8 cellular contexts compared by ENCODE assay signal in the genomic region with DNA sequence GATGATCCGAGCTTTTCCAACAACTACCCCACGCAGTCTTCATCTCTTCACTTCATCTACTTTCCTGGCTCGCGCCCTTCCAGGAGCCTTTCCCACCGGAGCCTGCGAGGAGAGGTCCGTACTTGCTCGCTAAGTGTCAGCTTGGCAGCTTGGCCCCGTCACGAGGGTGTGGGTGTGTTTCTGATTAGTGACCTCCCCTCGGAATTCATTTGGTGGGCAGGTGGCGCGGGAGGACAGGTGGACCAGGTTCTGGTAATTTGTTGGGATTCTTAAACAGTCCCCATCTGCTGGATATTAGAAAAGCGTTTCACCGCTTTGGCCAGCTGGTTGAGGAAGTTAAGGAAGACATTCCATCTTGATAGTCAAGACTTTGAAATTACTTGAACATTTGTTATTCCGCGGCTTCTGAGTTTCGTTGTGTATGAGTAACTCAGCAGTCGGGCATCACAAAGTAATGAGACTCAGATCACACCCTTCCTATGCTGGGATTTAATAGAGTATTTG. TPM values are rescaled to one million over a fixed set of nuclear protein-coding genes. Genes with fewer than 3 reads are reported as not detected.
DNase-seq lines count a peak whose midpoint lies in the region; ATAC-seq and TF ChIP-seq lines count a peak whose summit lies in the region.

No MANE protein-coding gene starts in this region.

- H3K27me3 ChIP-seq in left ventricle myocardium inferior (ENCODE audit: low read depth), result no peaks in the 10 kb centered on the region

- peak; percentile 22 for ATAC-seq in GM18873 (IDR thresholded peaks at IDR 0.05; ENCODE audit: low FRiP score, unreplicated experiment)
- ATAC-seq in HG03159 (IDR thresholded peaks at IDR 0.05; ENCODE audit: unreplicated experiment), result peak; percentile 44

- H3K9me3 Mint-ChIP-seq in activated naive CD8-positive, alpha-beta T cell treated with anti-CD3 and anti-CD28 coated beads for 36 hours, result no peaks in the 10 kb centered on the region

- H3K27ac Mint-ChIP-seq in activated naive CD8-positive, alpha-beta T cell treated with anti-CD3 and anti-CD28 coated beads for 36 hours, result peak overlapping the region; percentile 97

- peak overlapping the region; percentile 92 for H3K27ac ChIP-seq in left ventricle myocardium inferior (replicated peaks)

- H3K4me1 ChIP-seq in left ventricle myocardium inferior, result peaks cover 57% of the 10 kb centered on the region

- peaks cover 30% of the 10 kb centered on the region for H3K4me1 Mint-ChIP-seq in activated naive CD8-positive, alpha-beta T cell treated with anti-CD3 and anti-CD28 coated beads for 36 hours

- peaks cover 12% of the 10 kb centered on the region for H3K36me3 ChIP-seq in left ventricle myocardium inferior

- no peak for TF ChIP-seq CTCF in AG09309 (IDR thresholded peaks at IDR 0.05; ENCODE audit: control insufficient read depth, insufficient read depth, low read depth, low read length, missing control alignments)
- no peak for TF ChIP-seq CTCF in left ventricle myocardium inferior (IDR thresholded peaks at IDR 0.05; ENCODE audit: borderline replicate concordance)

- no peaks in the 10 kb centered on the region for H3K27me3 Mint-ChIP-seq in activated naive CD8-positive, alpha-beta T cell treated with anti-CD3 and anti-CD28 coated beads for 36 hours

- peaks cover 28% of the 10 kb centered on the region for H3K36me3 Mint-ChIP-seq in activated naive CD8-positive, alpha-beta T cell treated with anti-CD3 and anti-CD28 coated beads for 36 hours

- peak overlapping the region; percentile 99 for H3K4me3 Mint-ChIP-seq in activated naive CD8-positive, alpha-beta T cell treated with anti-CD3 and anti-CD28 coated beads for 36 hours

- DNase-seq in AG09309 (ENCODE audit: low read depth) (peak; percentile 11), RKO (ENCODE audit: low spot score) (peak; percentile 55), left ventricle myocardium inferior (peak; percentile 60), renal cortical epithelial cell (ENCODE audit: low read depth) (peak; percentile 59), epidermal melanocyte (ENCODE audit: insufficient read length, low spot score) (no peak)
- DNase-seq in activated naive CD8-positive, alpha-beta T cell treated with anti-CD3 and anti-CD28 coated beads for 36 hours, result peak; percentile 58

- no peaks in the 10 kb centered on the region for H3K9me3 ChIP-seq in left ventricle myocardium inferior (replicated peaks)

- intact Hi-C loops in left ventricle myocardium inferior (cut with micrococcal nuclease), result no loop called here

- H3K4me3 ChIP-seq in AG09309 (ENCODE audit: control insufficient read depth, low read depth, low read length), result peak overlapping the region; percentile 97
- peak overlapping the region; percentile 85 for H3K4me3 ChIP-seq in left ventricle myocardium inferior

RNA-seq across cellular contexts. Expression of a gene that starts 0.5 kb away (rescaled TPM):
- 10 to 100 TPM; 46.7 to 47.1 TPM for total RNA-seq in activated naive CD8-positive, alpha-beta T cell treated with anti-CD3 and anti-CD28 coated beads for 36 hours
- 26.1 TPM for total RNA-seq in left ventricle myocardium inferior
- 77.0 and 130 TPM in 2 replicates for total RNA-seq in renal cortical epithelial cell
